Comparison of ENCODE assay signal across 11 cellular contexts in genomic region chr20:3681931-3682820, GRCh38. TPM values are rescaled to one million over a fixed set of nuclear protein-coding genes. Genes with fewer than 3 reads are reported as not detected.
DNase-seq lines count a peak whose midpoint lies in the region; ATAC-seq and TF ChIP-seq lines count a peak whose summit lies in the region.
"Had no signal": no experiment of that assay in that cellular context is flagged by ENCODE, and none has a peak within 500 bp of the region (broad histone marks: within the 10 kb centered on the region; RNA-seq: fewer than 3 reads in every experiment).

TSS of gene ADAM33 (minus strand) at chr20:3682010. CDS start at chr20:3682004, 6 bp downstream.

- POLR2A ChIA-PET in WTC11 (lab: Charles Lee), result interaction anchor here (0.7 to 1.0 kb wide), 3 partner anchors 29 to 76 kb away, joined by 3 to 7 read pairs (median 5); no protein-coding TSS in a partner anchor

- H3K4me3 ChIP-seq in heart left ventricle, result peak within 1 kb of the TSS; percentile 36 to 71 (median 56)

- TF ChIP-seq CTCF in WTC11 (IDR thresholded peaks at IDR 0.05), result no peak
- TF ChIP-seq CTCF in heart left ventricle (IDR thresholded peaks at IDR 0.05), result no peak
- TF ChIP-seq CTCF in osteocyte (IDR thresholded peaks at IDR 0.05), result no peak

- H3K4me3 Mint-ChIP-seq in WTC11, result peak within 1 kb of the TSS; percentile 70
- peak within 1 kb of the TSS; percentile 72 for H3K4me3 Mint-ChIP-seq in osteocyte (ENCODE audit: unreplicated experiment)
- no peak within 1 kb of the TSS for H3K4me3 Mint-ChIP-seq in activated naive CD8-positive, alpha-beta T cell treated with anti-CD3 and anti-CD28 coated beads, Interleukin-2, amount 50 U/mL, for 24 hours
- H3K4me3 Mint-ChIP-seq: activated naive CD8-positive, alpha-beta T cell treated with anti-CD3 and anti-CD28 coated beads for 36 hours had no signal

- no peak within 1 kb of the TSS for H3K27ac Mint-ChIP-seq in WTC11
- peak within 1 kb of the TSS; percentile 81 for H3K27ac Mint-ChIP-seq in osteocyte (ENCODE audit: unreplicated experiment)
- no peak within 1 kb of the TSS for H3K27ac Mint-ChIP-seq in activated naive CD8-positive, alpha-beta T cell treated with anti-CD3 and anti-CD28 coated beads, Interleukin-2, amount 50 U/mL, for 24 hours
- H3K27ac Mint-ChIP-seq: activated naive CD8-positive, alpha-beta T cell treated with anti-CD3 and anti-CD28 coated beads for 36 hours had no signal

- intact Hi-C loops in heart left ventricle (cut with DNase I), result no loop called here

- H3K9me3 ChIP-seq in heart left ventricle, result no peaks in the 10 kb centered on the region

- H3K27me3 Mint-ChIP-seq in WTC11 (ENCODE audit: low read depth), result peaks cover 20% of the 10 kb centered on the region
- no peaks in the 10 kb centered on the region for H3K27me3 Mint-ChIP-seq in osteocyte (ENCODE audit: unreplicated experiment)
- peaks cover 45% of the 10 kb centered on the region for H3K27me3 Mint-ChIP-seq in activated naive CD8-positive, alpha-beta T cell treated with anti-CD3 and anti-CD28 coated beads, Interleukin-2, amount 50 U/mL, for 24 hours

- peak; percentile 75 for DNase-seq in AG08396 (ENCODE audit: low spot score)
- DNase-seq in WTC11 (ENCODE audit: low spot score), result peak; percentile 51
- DNase-seq in heart left ventricle, result peak in 3 of 5 donors; percentile 47 to 75 (median 52)
- DNase-seq in osteocyte (ENCODE audit: extremely low spot score, unreplicated experiment), result no peak
- DNase-seq in activated naive CD8-positive, alpha-beta T cell treated with anti-CD3 and anti-CD28 coated beads, Interleukin-2, amount 50 U/mL, for 24 hours, result no peak
- no peak for DNase-seq in SK-N-DZ (ENCODE audit: low spot score)
- no peak for DNase-seq in NCI-H446 (lab: John Stamatoyannopoulos, UW)
- DNase-seq: activated naive CD8-positive, alpha-beta T cell treated with anti-CD3 and anti-CD28 coated beads for 36 hours; occipital lobe had no signal

- H3K36me3 Mint-ChIP-seq in WTC11, result no peaks in the 10 kb centered on the region
- no peaks in the 10 kb centered on the region for H3K36me3 Mint-ChIP-seq in osteocyte (ENCODE audit: unreplicated experiment)
- no peaks in the 10 kb centered on the region for H3K36me3 Mint-ChIP-seq in activated naive CD8-positive, alpha-beta T cell treated with anti-CD3 and anti-CD28 coated beads, Interleukin-2, amount 50 U/mL, for 24 hours (ENCODE audit: low read depth)
- H3K36me3 Mint-ChIP-seq: activated naive CD8-positive, alpha-beta T cell treated with anti-CD3 and anti-CD28 coated beads for 36 hours had no signal

- peak within 1 kb of the TSS in 11 of 12 donors; percentile 20 to 92 (median 61) for H3K27ac ChIP-seq in heart left ventricle

- H3K27me3 ChIP-seq in heart left ventricle, result peaks cover 0 to 29% (median 14%) of the 10 kb centered on the region in 9 donors

- peaks cover 0 to 59% (median 26%) of the 10 kb centered on the region in 12 donors for H3K4me1 ChIP-seq in heart left ventricle

- CTCF ChIA-PET in WTC11 (lab: Charles Lee), result interaction anchor here (0.7 to 3.9 kb wide), 19 partner anchors 10 to 399 kb away, joined by 3 to 38 read pairs (median 4); partner anchors contain the start of genes ADISSP, CENPB and SPEF1

- no peak for TF ChIP-seq POLR2A in heart left ventricle (IDR thresholded peaks at IDR 0.05)

- H3K4me1 Mint-ChIP-seq in WTC11 (peaks cover 38% of the 10 kb centered on the region), osteocyte (ENCODE audit: unreplicated experiment) (peaks cover 47% of the 10 kb centered on the region)
- no peaks in the 10 kb centered on the region for H3K4me1 Mint-ChIP-seq in activated naive CD8-positive, alpha-beta T cell treated with anti-CD3 and anti-CD28 coated beads, Interleukin-2, amount 50 U/mL, for 24 hours
- H3K4me1 Mint-ChIP-seq: activated naive CD8-positive, alpha-beta T cell treated with anti-CD3 and anti-CD28 coated beads for 36 hours had no signal

- H3K9me3 Mint-ChIP-seq in WTC11 (no peaks in the 10 kb centered on the region), osteocyte (ENCODE audit: unreplicated experiment) (no peaks in the 10 kb centered on the region)
- H3K9me3 Mint-ChIP-seq in activated naive CD8-positive, alpha-beta T cell treated with anti-CD3 and anti-CD28 coated beads, Interleukin-2, amount 50 U/mL, for 24 hours, result no peaks in the 10 kb centered on the region
- H3K9me3 Mint-ChIP-seq: activated naive CD8-positive, alpha-beta T cell treated with anti-CD3 and anti-CD28 coated beads for 36 hours had no signal

- ATAC-seq in WTC11, result peak; percentile 49
- ATAC-seq in heart left ventricle, result peak in 3 of 4 donors; percentile 3 to 42 (median 29)
- no peak for ATAC-seq in activated naive CD8-positive, alpha-beta T cell treated with anti-CD3 and anti-CD28 coated beads, Interleukin-2, amount 50 U/mL, for 24 hours
- ATAC-seq in HG03469 (IDR thresholded peaks at IDR 0.05; ENCODE audit: unreplicated experiment), result no peak

- 5 to 17% (median 8%) methylated on average over 29 to 65 of the region's 65 CpGs for WGBS in heart left ventricle, 4 donors

- no peaks in the 10 kb centered on the region for H3K36me3 ChIP-seq in heart left ventricle

TF ChIP-seq in WTC11, 78 proteins besides CTCF, POLR2A, EP300 and RAD21:
- no peak for TF ChIP-seq ATF6 (CRISPR knock-in tag; IDR thresholded peaks at IDR 0.05)
- 0 out of 2 replicates have a peak, but pooled peaks have one; percentile 28 for TF ChIP-seq ZNF138 (CRISPR knock-in tag; conservative IDR thresholded peaks at IDR 0.05)
- 0 out of 2 replicates have a peak, but pooled peaks have one; percentile 6 for TF ChIP-seq ZNF423 (CRISPR knock-in tag; IDR thresholded peaks at IDR 0.05)

RNA-seq across cellular contexts. Expression of gene ADAM33, which starts in this region (rescaled TPM):
- total RNA-seq in WTC11 (2021), result 5.3 to 7.1 TPM (median 7.0 TPM) in 3 replicates
- 10 to 100 TPM in 2 of 9 donors, 1 to 10 TPM in 7; 2.3 to 10.7 (median 3.5) TPM for total RNA-seq in heart left ventricle
- 10 to 100 TPM in 1 of 2 donors, 1 to 10 TPM in 1; 3.2 to 21.2 TPM for polyA plus RNA-seq in heart left ventricle
- total RNA-seq in osteocyte, result 32.0 and 34.7 TPM in 2 replicates
- polyA plus RNA-seq in SK-N-DZ (2014; cell fraction: cytosol; rRNA removed), result not detected in 2 replicates
- 0.24 TPM in 1 of 2 replicates, not detected in the other for polyA plus RNA-seq in SK-N-DZ (2014; cell fraction: nucleus; rRNA removed)
- total RNA-seq: activated naive CD8-positive, alpha-beta T cell treated with anti-CD3 and anti-CD28 coated beads for 36 hours; T-helper 2 cell treated with Interferon-gamma antibody and Interleukin-4, amounts not matched to agents 100 ng/mL and 5 ng/mL, for 36 hours had no signal

Comparison
In these comparisons a context has a peak if more than half of its experiments do, and no peak if none do; other contexts are left out.
1. DNase-seq: peak in AG08396 (single experiment), WTC11 (single experiment) and heart left ventricle (3 of 5); none in osteocyte (single experiment), activated naive CD8-positive, alpha-beta T cell treated with anti-CD3 and anti-CD28 coated beads, Interleukin-2, amount 50 U/mL, for 24 hours (single experiment), SK-N-DZ (single experiment) and NCI-H446 (0 of 2).
2. ATAC-seq: peak in WTC11 (single experiment) and heart left ventricle (3 of 4); none in activated naive CD8-positive, alpha-beta T cell treated with anti-CD3 and anti-CD28 coated beads, Interleukin-2, amount 50 U/mL, for 24 hours (single experiment) and HG03469 (single experiment).